Comparison of ENCODE assay signal across 17 cellular contexts in the genomic region with DNA sequence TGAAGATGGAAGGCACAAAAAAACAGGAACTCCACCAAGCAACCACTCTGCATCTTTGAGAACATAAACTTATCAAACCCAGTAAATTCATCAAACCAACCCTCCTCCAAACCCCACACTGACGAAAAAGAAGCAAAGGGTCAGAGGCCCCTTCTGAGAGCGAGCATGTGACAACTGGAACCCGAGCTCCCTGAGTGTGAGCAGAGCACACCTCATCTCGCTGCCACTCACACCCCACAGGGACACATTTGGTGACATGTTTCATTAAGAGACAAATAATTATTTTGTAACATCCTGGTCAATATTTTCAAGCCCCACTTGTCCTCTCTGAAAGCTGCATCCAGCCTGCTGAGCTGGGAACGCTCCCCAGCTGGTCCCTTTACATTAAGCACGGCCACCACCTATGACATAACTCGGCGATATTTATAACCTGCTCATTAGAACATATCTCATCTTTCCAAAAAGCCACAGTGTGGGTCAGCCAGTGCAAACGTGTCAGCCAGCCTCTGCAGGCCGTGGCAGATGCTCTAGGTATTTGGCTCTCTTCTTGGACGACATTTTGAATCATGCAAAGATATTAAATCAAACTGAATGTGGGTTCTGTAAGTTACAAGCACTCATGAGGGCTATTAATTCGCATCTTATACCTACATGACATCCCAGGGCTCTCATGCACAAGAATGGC.
DNase-seq lines count a peak whose midpoint lies in the region; ATAC-seq and TF ChIP-seq lines count a peak whose summit lies in the region.
"Had no signal": no experiment of that assay in that cellular context is flagged by ENCODE, and none has a peak within 500 bp of the region (broad histone marks: within the 10 kb centered on the region; RNA-seq: fewer than 3 reads in every experiment).

No MANE protein-coding gene starts in this region.

- intact Hi-C loops in sciatic nerve (cut with DNase I): loop anchor here (5.0 kb wide), 1 partner anchor 289 kb away; no protein-coding TSS in a partner anchor

- H3K27me3 ChIP-seq in subcutaneous abdominal adipose tissue (ENCODE audit: control insufficient read depth in 5 of 5, insufficient read depth in 4 of 5, low read length in 5 of 5): no peaks in the 10 kb centered on the region
- H3K27me3 ChIP-seq: body of pancreas, SJCRH30 had no signal

- H3K4me3 ChIP-seq in mesodermal cell (ENCODE audit: extremely low read depth, insufficient read depth, low read length, poor library complexity, severe bottlenecking) (no peak overlapping the region), subcutaneous abdominal adipose tissue (ENCODE audit: low read depth in 1 of 5, low read length in 5 of 5) (no peak overlapping the region)
- H3K4me3 ChIP-seq: body of pancreas, GM23248, SJCRH30 had no signal

- H3K9me3 ChIP-seq in mesodermal cell (ENCODE audit: control insufficient read depth, low read length): no peaks in the 10 kb centered on the region
- no peaks in the 10 kb centered on the region for H3K9me3 ChIP-seq in subcutaneous abdominal adipose tissue (ENCODE audit: control insufficient read depth in 5 of 5, low read length in 5 of 5)
- H3K9me3 ChIP-seq: body of pancreas, SJCRH30 had no signal

- no peak overlapping the region for H3K9ac ChIP-seq in subcutaneous abdominal adipose tissue (ENCODE audit: low read length in 5 of 5)
- H3K9ac ChIP-seq: GM23248 had no signal

- ATAC-seq in sciatic nerve: no peak
- ATAC-seq: body of pancreas; CD8-positive, alpha-beta T cell; left colon had no signal

- 86 to 90% methylated on average over 7 of the region's 12 CpGs for WGBS in mesodermal cell (ENCODE audit: insufficient coverage in 2 of 2), 2 experiments

- H3K36me3 ChIP-seq in mesodermal cell (ENCODE audit: control insufficient read depth, insufficient read depth, low read length): peaks cover 4% of the 10 kb centered on the region
- H3K36me3 ChIP-seq in subcutaneous abdominal adipose tissue (ENCODE audit: control insufficient read depth in 5 of 5, insufficient read depth in 5 of 5, low read length in 5 of 5): peaks cover 0 to 2% (median 0%) of the 10 kb centered on the region in 5 donors
- H3K36me3 ChIP-seq: SJCRH30 had no signal

- no peak for TF ChIP-seq CTCF in VCaP (conservative IDR thresholded peaks at IDR 0.05)

- DNase-seq in NCI-H1417 (lab: John Stamatoyannopoulos, UW) (peak; percentile 29 to 68 (median 40)), NCI-H1417 treated with DMSO at 0.1 percent for 48 hours (lab: John Stamatoyannopoulos, UW) (no peak), sciatic nerve (ENCODE audit: low spot score) (no peak), NCI-H1694 treated with DMSO at 0.1 percent for 48 hours (lab: John Stamatoyannopoulos, UW) (no peak), SK-N-DZ (ENCODE audit: low spot score) (no peak)
- DNase-seq: activated naive CD4-positive, alpha-beta T cell treated with anti-CD3 and anti-CD28 coated beads, Interleukin-2, amount 50 U/mL, for 16 hours; body of pancreas; CD8-positive, alpha-beta T cell; effector CD8-positive, alpha-beta T cell; GM23248; left colon; NCI-H2029; stimulated activated CD4-positive, alpha-beta T cell treated with anti-CD3 and anti-CD28 coated beads, Interleukin-1b, Interleukin-23, amount 100 ng/mL, for 48 hours had no signal

- H3K27ac ChIP-seq in VCaP: peak overlapping the region; percentile 78
- peak overlapping the region; percentile 13 for H3K27ac ChIP-seq in mesodermal cell (ENCODE audit: low read depth, low read length, severe bottlenecking)
- H3K27ac ChIP-seq in subcutaneous abdominal adipose tissue (ENCODE audit: low read depth, low read length): peak overlapping the region; percentile 2
- H3K27ac ChIP-seq: body of pancreas, GM23248, SJCRH30 had no signal

- H3K4me1 ChIP-seq in mesodermal cell (ENCODE audit: control insufficient read depth, insufficient read depth, low read length, poor library complexity, severe bottlenecking): no peaks in the 10 kb centered on the region
- peaks cover 9 to 27% (median 21%) of the 10 kb centered on the region in 5 donors for H3K4me1 ChIP-seq in subcutaneous abdominal adipose tissue (ENCODE audit: control insufficient read depth in 5 of 5, insufficient read depth in 5 of 5, low read length in 5 of 5)

Comparison
In these comparisons a context has a peak if more than half of its experiments do, and no peak if none do; other contexts are left out.
1. DNase-seq: peak in NCI-H1417 (3 of 3); none in NCI-H1417 treated with DMSO at 0.1 percent for 48 hours (single experiment), sciatic nerve (single experiment), NCI-H1694 treated with DMSO at 0.1 percent for 48 hours (single experiment) and SK-N-DZ (single experiment).
2. H3K27ac ChIP-seq: peak in every context shown above with its lines; median percentile 78 in VCaP; 13 in mesodermal cell; 2 in subcutaneous abdominal adipose tissue.